ENCODE assay signal across 1 cellular context in genomic region chr4:176229645-176230044, GRCh38.
TF ChIP-seq lines count a peak whose summit lies in the region.

No MANE protein-coding gene starts in this region.

TF ChIP-seq in IMR-90, 13 proteins besides CTCF, POLR2A, EP300 and RAD21:
- no peak for TF ChIP-seq CHD1 (IDR thresholded peaks at IDR 0.05; ENCODE audit: low read depth, low read length)
- TF ChIP-seq MAFK (IDR thresholded peaks at IDR 0.05; ENCODE audit: low read depth, low read length): no peak
- TF ChIP-seq RCOR1 (IDR thresholded peaks at IDR 0.05; ENCODE audit: insufficient replicate concordance, low read length): no peak
- TF ChIP-seq RFX5 (IDR thresholded peaks at IDR 0.05; ENCODE audit: low read depth, low read length): no peak
- TF ChIP-seq MXI1 (IDR thresholded peaks at IDR 0.05; ENCODE audit: borderline replicate concordance, low read depth, low read length): no peak
- TF ChIP-seq, protein P1, sequence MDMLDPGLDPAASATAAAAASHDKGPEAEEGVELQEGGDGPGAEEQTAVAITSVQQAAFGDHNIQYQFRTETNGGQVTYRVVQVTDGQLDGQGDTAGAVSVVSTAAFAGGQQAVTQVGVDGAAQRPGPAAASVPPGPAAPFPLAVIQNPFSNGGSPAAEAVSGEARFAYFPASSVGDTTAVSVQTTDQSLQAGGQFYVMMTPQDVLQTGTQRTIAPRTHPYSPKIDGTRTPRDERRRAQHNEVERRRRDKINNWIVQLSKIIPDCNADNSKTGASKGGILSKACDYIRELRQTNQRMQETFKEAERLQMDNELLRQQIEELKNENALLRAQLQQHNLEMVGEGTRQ (IDR thresholded peaks at IDR 0.05; ENCODE audit: low read depth, low read length): no peak
- TF ChIP-seq NFE2L2 (IDR thresholded peaks at IDR 0.05; ENCODE audit: low read depth, low read length): no peak
- TF ChIP-seq CEBPB (IDR thresholded peaks at IDR 0.05; ENCODE audit: low read depth, low read length): no peak
- no peak for TF ChIP-seq BHLHE40 (IDR thresholded peaks at IDR 0.05; ENCODE audit: low read depth, low read length)
- no peak for TF ChIP-seq MAZ (IDR thresholded peaks at IDR 0.05; ENCODE audit: borderline replicate concordance, low read depth, low read length)
- no peak for TF ChIP-seq SMC3 (IDR thresholded peaks at IDR 0.05; ENCODE audit: low read depth, low read length)
- TF ChIP-seq FOS (IDR thresholded peaks at IDR 0.05; ENCODE audit: low read depth, low read length): no peak
- TF ChIP-seq, protein P2, sequence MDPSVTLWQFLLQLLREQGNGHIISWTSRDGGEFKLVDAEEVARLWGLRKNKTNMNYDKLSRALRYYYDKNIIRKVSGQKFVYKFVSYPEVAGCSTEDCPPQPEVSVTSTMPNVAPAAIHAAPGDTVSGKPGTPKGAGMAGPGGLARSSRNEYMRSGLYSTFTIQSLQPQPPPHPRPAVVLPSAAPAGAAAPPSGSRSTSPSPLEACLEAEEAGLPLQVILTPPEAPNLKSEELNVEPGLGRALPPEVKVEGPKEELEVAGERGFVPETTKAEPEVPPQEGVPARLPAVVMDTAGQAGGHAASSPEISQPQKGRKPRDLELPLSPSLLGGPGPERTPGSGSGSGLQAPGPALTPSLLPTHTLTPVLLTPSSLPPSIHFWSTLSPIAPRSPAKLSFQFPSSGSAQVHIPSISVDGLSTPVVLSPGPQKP (IDR thresholded peaks at IDR 0.05; ENCODE audit: borderline replicate concordance, low read depth, low read length): no peak
